21 cellular contexts compared by ENCODE assay signal in the genomic region with DNA sequence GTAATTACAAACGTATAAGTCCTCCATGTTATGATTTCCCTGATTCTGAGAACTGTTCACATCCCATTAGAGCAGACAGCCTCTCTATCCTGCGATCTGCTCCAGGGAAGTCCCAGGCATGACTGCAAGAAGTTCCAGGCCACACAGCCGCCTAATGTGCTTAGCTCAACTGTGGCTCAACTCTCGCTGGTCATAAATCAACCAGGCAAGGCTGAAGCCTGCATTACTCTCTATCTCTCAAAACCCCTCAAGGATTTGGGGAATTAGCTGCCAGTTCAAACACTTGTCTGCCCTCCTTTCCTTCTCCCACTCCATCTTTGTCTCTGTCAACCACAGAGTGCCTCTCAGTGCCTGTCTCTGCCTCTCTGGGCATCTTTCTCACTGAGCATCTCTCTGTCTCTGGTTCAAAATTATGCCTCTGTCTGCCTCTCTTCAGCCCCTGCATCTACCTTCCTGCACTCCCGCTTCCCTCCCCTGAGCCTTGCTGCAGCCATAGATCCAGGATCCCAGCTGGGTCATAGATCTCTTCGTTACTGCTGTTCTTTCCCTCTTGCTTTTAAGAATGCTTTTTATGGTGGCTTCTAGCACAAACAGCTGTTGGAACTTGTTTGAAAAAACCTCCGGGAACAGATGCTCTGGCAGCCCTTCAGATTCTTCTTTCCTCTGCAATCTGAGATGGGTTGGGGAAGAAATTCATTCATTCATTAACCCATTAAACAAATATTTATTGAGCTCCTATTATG. TPM values are rescaled to one million over a fixed set of nuclear protein-coding genes. Genes with fewer than 3 reads are reported as not detected.
DNase-seq lines count a peak whose midpoint lies in the region; ATAC-seq and TF ChIP-seq lines count a peak whose summit lies in the region.
"Had no signal": no experiment of that assay in that cellular context is flagged by ENCODE, and none has a peak within 500 bp of the region (broad histone marks: within the 10 kb centered on the region; RNA-seq: fewer than 3 reads in every experiment).

No MANE protein-coding gene starts in this region.

- peak overlapping the region; percentile 24 for H3K27ac Mint-ChIP-seq in activated naive CD8-positive, alpha-beta T cell treated with anti-CD3 and anti-CD28 coated beads, Interleukin-2, amount 10 ng/mL, durations not matched to agents 7 days and 5 days
- H3K27ac Mint-ChIP-seq in activated naive CD8-positive, alpha-beta T cell treated with anti-CD3 and anti-CD28 coated beads for 36 hours, result no peak overlapping the region
- H3K27ac Mint-ChIP-seq: activated CD4-positive, alpha-beta T cell treated with anti-CD3 and anti-CD28 coated beads, Interleukin-2, amount 10 ng/mL, durations not matched to agents 7 days and 5 days; activated naive CD4-positive, alpha-beta T cell treated with anti-CD3 and anti-CD28 coated beads, Interleukin-2, amount 50 U/mL, for 24 hours; CD4-positive, alpha-beta memory T cell had no signal

- TF ChIP-seq POLR2A in uterus (IDR thresholded peaks at IDR 0.05), result no peak

- H3K4me1 ChIP-seq in uterus, result no peaks in the 10 kb centered on the region
- H3K4me1 ChIP-seq: foreskin keratinocyte, lower lobe of right lung had no signal

- no peaks in the 10 kb centered on the region for H3K27me3 ChIP-seq in uterus

- H3K27ac ChIP-seq in uterus, result no peak overlapping the region
- H3K27ac ChIP-seq: foreskin keratinocyte, lower lobe of right lung, PC-9 had no signal

- H3K9me3 Mint-ChIP-seq in activated naive CD8-positive, alpha-beta T cell treated with anti-CD3 and anti-CD28 coated beads, Interleukin-2, amount 10 ng/mL, durations not matched to agents 7 days and 5 days, result no peaks in the 10 kb centered on the region
- H3K9me3 Mint-ChIP-seq in activated naive CD8-positive, alpha-beta T cell treated with anti-CD3 and anti-CD28 coated beads for 36 hours, result no peaks in the 10 kb centered on the region
- H3K9me3 Mint-ChIP-seq: activated CD4-positive, alpha-beta T cell treated with anti-CD3 and anti-CD28 coated beads, Interleukin-2, amount 10 ng/mL, durations not matched to agents 7 days and 5 days; activated naive CD4-positive, alpha-beta T cell treated with anti-CD3 and anti-CD28 coated beads, Interleukin-2, amount 50 U/mL, for 24 hours; CD4-positive, alpha-beta memory T cell; neural crest cell had no signal

- TF ChIP-seq CTCF in uterus (IDR thresholded peaks at IDR 0.05), result no peak

- H3K36me3 ChIP-seq in uterus, result no peaks in the 10 kb centered on the region
- H3K36me3 ChIP-seq: lower lobe of right lung had no signal

- H3K27me3 Mint-ChIP-seq in activated naive CD8-positive, alpha-beta T cell treated with anti-CD3 and anti-CD28 coated beads, Interleukin-2, amount 10 ng/mL, durations not matched to agents 7 days and 5 days, result peaks cover 50% of the 10 kb centered on the region
- peaks cover 46% of the 10 kb centered on the region for H3K27me3 Mint-ChIP-seq in activated naive CD8-positive, alpha-beta T cell treated with anti-CD3 and anti-CD28 coated beads for 36 hours

- no peak for ATAC-seq in activated naive CD8-positive, alpha-beta T cell treated with anti-CD3 and anti-CD28 coated beads, Interleukin-2, amount 10 ng/mL, durations not matched to agents 7 days and 5 days (ENCODE audit: low read depth)
- ATAC-seq: foreskin keratinocyte, lower lobe of right lung, SK-N-SH treated with all-trans-retinoic acid at 6 μM for 48 hours had no signal

- DNase-seq in activated naive CD8-positive, alpha-beta T cell treated with anti-CD3 and anti-CD28 coated beads, Interleukin-2, amount 10 ng/mL, durations not matched to agents 7 days and 5 days, result no peak
- no peak for DNase-seq in activated naive CD8-positive, alpha-beta T cell treated with anti-CD3 and anti-CD28 coated beads for 36 hours
- DNase-seq in NCI-H524 (lab: John Stamatoyannopoulos, UW) (peak; percentile 63 to 79), islet precursor cell (peak; percentile 91), uterus (peak; percentile 20 to 52), D341Med (ENCODE audit: low spot score) (no peak), amygdala (lab: John Stamatoyannopoulos, UW) (no peak), medulla oblongata (ENCODE audit: extremely low spot score) (no peak)
- DNase-seq: activated CD4-positive, alpha-beta T cell treated with anti-CD3 and anti-CD28 coated beads, Interleukin-2, amount 10 ng/mL, durations not matched to agents 7 days and 5 days; caudate nucleus; CD4-positive, alpha-beta memory T cell; effector memory CD4-positive, alpha-beta T cell; foreskin keratinocyte; GDM1; lower lobe of right lung; NCI-H446; PC-9; retina had no signal

- no peaks in the 10 kb centered on the region for H3K9me3 ChIP-seq in uterus
- H3K9me3 ChIP-seq: lower lobe of right lung had no signal

- intact Hi-C loops in uterus (cut with DNase I; ENCODE audit: low total_unique reads), result no loop called here

- H3K4me3 ChIP-seq in uterus, result no peak overlapping the region
- H3K4me3 ChIP-seq: lower lobe of right lung, PC-9 had no signal

- POLR2A ChIA-PET in activated naive CD8-positive, alpha-beta T cell treated with anti-CD3 and anti-CD28 coated beads, Interleukin-2, amount 10 ng/mL, durations not matched to agents 7 days and 5 days (lab: Charles Lee), result no interaction called here

- no peaks in the 10 kb centered on the region for H3K36me3 Mint-ChIP-seq in activated naive CD8-positive, alpha-beta T cell treated with anti-CD3 and anti-CD28 coated beads, Interleukin-2, amount 10 ng/mL, durations not matched to agents 7 days and 5 days
- no peaks in the 10 kb centered on the region for H3K36me3 Mint-ChIP-seq in activated naive CD8-positive, alpha-beta T cell treated with anti-CD3 and anti-CD28 coated beads for 36 hours
- H3K36me3 Mint-ChIP-seq: activated naive CD4-positive, alpha-beta T cell treated with anti-CD3 and anti-CD28 coated beads, Interleukin-2, amount 50 U/mL, for 24 hours; CD4-positive, alpha-beta memory T cell had no signal

- peaks cover 1% of the 10 kb centered on the region for H3K4me1 Mint-ChIP-seq in activated naive CD8-positive, alpha-beta T cell treated with anti-CD3 and anti-CD28 coated beads, Interleukin-2, amount 10 ng/mL, durations not matched to agents 7 days and 5 days
- no peaks in the 10 kb centered on the region for H3K4me1 Mint-ChIP-seq in activated naive CD8-positive, alpha-beta T cell treated with anti-CD3 and anti-CD28 coated beads for 36 hours
- H3K4me1 Mint-ChIP-seq: activated CD4-positive, alpha-beta T cell treated with anti-CD3 and anti-CD28 coated beads, Interleukin-2, amount 10 ng/mL, durations not matched to agents 7 days and 5 days; activated naive CD4-positive, alpha-beta T cell treated with anti-CD3 and anti-CD28 coated beads, Interleukin-2, amount 50 U/mL, for 24 hours; CD4-positive, alpha-beta memory T cell had no signal

- H3K4me3 Mint-ChIP-seq in activated naive CD8-positive, alpha-beta T cell treated with anti-CD3 and anti-CD28 coated beads, Interleukin-2, amount 10 ng/mL, durations not matched to agents 7 days and 5 days, result no peak overlapping the region
- no peak overlapping the region for H3K4me3 Mint-ChIP-seq in activated naive CD8-positive, alpha-beta T cell treated with anti-CD3 and anti-CD28 coated beads for 36 hours
- H3K4me3 Mint-ChIP-seq: activated CD4-positive, alpha-beta T cell treated with anti-CD3 and anti-CD28 coated beads, Interleukin-2, amount 10 ng/mL, durations not matched to agents 7 days and 5 days; activated naive CD4-positive, alpha-beta T cell treated with anti-CD3 and anti-CD28 coated beads, Interleukin-2, amount 50 U/mL, for 24 hours; CD4-positive, alpha-beta memory T cell; neural crest cell had no signal

RNA-seq across cellular contexts. Expression of a gene that starts 27.9 kb away (rescaled TPM):
- 10 to 100 TPM; 34.6 to 36.0 TPM for total RNA-seq in activated naive CD8-positive, alpha-beta T cell treated with anti-CD3 and anti-CD28 coated beads, Interleukin-2, amount 10 ng/mL, durations not matched to agents 7 days and 5 days
- 10 to 100 TPM; 16.8 to 19.8 TPM for total RNA-seq in activated naive CD8-positive, alpha-beta T cell treated with anti-CD3 and anti-CD28 coated beads for 36 hours
- total RNA-seq in uterus, result 10 to 100 TPM in 2 of 4 donors, 1 to 10 TPM in 2; 5.6 to 22.9 (median 14.4) TPM

Comparison
In these comparisons a context has a peak if more than half of its experiments do, and no peak if none do; other contexts are left out.
1. DNase-seq: peak in NCI-H524 (2 of 2), islet precursor cell (single experiment) and uterus (2 of 2); none in activated naive CD8-positive, alpha-beta T cell treated with anti-CD3 and anti-CD28 coated beads, Interleukin-2, amount 10 ng/mL, durations not matched to agents 7 days and 5 days (single experiment), activated naive CD8-positive, alpha-beta T cell treated with anti-CD3 and anti-CD28 coated beads for 36 hours (single experiment), D341Med (single experiment), amygdala (0 of 56) and medulla oblongata (single experiment).